Comparison of ENCODE assay signal across 36 cellular contexts in the genomic region with DNA sequence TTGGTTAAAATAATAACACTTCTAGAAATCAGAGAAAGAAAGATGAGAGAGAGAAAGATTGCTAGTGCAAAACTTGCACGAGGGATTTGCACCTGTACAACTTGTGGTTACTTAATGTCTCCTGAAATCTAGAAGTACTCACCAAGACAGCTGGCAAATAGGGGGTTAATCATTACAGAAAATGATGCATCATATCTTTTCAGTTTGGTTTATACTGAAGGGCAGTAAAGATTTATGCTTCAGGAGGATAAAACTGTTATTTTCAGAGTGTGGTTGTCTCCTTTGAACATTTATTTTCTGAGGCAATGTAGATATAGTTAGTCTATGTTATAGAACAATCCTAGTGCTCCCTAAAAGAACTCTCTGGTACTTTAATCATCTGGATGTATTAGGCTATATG. TPM values are rescaled to one million over a fixed set of nuclear protein-coding genes. Genes with fewer than 3 reads are reported as not detected.
DNase-seq lines count a peak whose midpoint lies in the region; ATAC-seq lines count a peak whose summit lies in the region.
"Had no signal": no experiment of that assay in that cellular context is flagged by ENCODE, and none has a peak within 500 bp of the region (broad histone marks: within the 10 kb centered on the region; RNA-seq: fewer than 3 reads in every experiment).

No MANE protein-coding gene starts in this region.

- DNase-seq in HT-29 (ENCODE audit: low spot score) = peak; percentile 44
- DNase-seq in stimulated activated CD4-positive, alpha-beta T cell treated with anti-CD3 and anti-CD28 coated beads, Interleukin-15, amount 100 ng/mL, for 24 hours = no peak
- no peak for DNase-seq in SIG-M5 (lab: John Stamatoyannopoulos, UW)
- DNase-seq in activated T-helper 2 cell treated with anti-CD3 and anti-CD28 coated beads, Interferon-gamma antibody, Interleukin-2, Interleukin-4, amounts not matched to agents 10 μg/mL and 5 μg/mL and 100 μg/mL, durations not matched to agents 14 hours and 24 hours and 36 hours (ENCODE audit: low spot score) = no peak
- DNase-seq in NCI-H2196 treated with DMSO at 0.1 percent for 48 hours (lab: John Stamatoyannopoulos, UW; ENCODE audit: unreplicated experiment) = no peak
- DNase-seq: activated CD4-positive, alpha-beta T cell treated with anti-CD3 and anti-CD28 coated beads for 36 hours; activated gamma-delta T cell treated with Interleukin-2 at 50 U/mL for 16 hours; activated naive CD8-positive, alpha-beta T cell treated with anti-CD3 and anti-CD28 coated beads, Interleukin-2, amount 50 U/mL, for 24 hours; activated T-cell treated with anti-CD3 and anti-CD28 coated beads for 4 hours; CD4-positive, alpha-beta memory T cell; cerebellar nuclear complex; DMS 273 treated with DMSO at 0.1 percent for 48 hours; dorsolateral prefrontal cortex; EL; Kasumi-1; left ventricle myocardium inferior; mesendoderm; naive B cell; NCI-H1436; right lobe of liver; RPMI8226; stimulated activated CD4-positive, alpha-beta T cell treated with anti-CD3 and anti-CD28 coated beads, Interleukin-12 subunit alpha, Interleukin-12 subunit beta, amount 100 ng/mL, for 4 hours; stimulated activated CD4-positive, alpha-beta T cell treated with anti-CD3 and anti-CD28 coated beads, Interleukin-4, amount 100 ng/mL, for 4 hours; stimulated activated naive B cell treated with anti-CD40 and anti-IgM and Interleukin-4, amounts not matched to agents 10 μg/mL and 1 μg/mL and 100 μg/mL, for 72 hours; upper lobe of right lung had no signal

- H3K4me3 Mint-ChIP-seq in activated T-helper 2 cell treated with anti-CD3 and anti-CD28 coated beads, Interferon-gamma antibody, Interleukin-2, Interleukin-4, amounts not matched to agents 10 μg/mL and 5 μg/mL and 100 μg/mL, durations not matched to agents 14 hours and 24 hours and 36 hours (ENCODE audit: low read depth) = no peak overlapping the region
- H3K4me3 Mint-ChIP-seq: activated CD4-positive, alpha-beta T cell treated with anti-CD3 and anti-CD28 coated beads for 36 hours; activated naive CD8-positive, alpha-beta T cell treated with anti-CD3 and anti-CD28 coated beads, Interleukin-2, amount 50 U/mL, for 24 hours; CD4-positive, alpha-beta memory T cell; naive B cell; stimulated activated naive B cell treated with anti-CD40 and anti-IgM and Interleukin-4, amounts not matched to agents 10 μg/mL and 1 μg/mL and 100 μg/mL, for 72 hours had no signal

- H3K36me3 Mint-ChIP-seq in activated T-helper 2 cell treated with anti-CD3 and anti-CD28 coated beads, Interferon-gamma antibody, Interleukin-2, Interleukin-4, amounts not matched to agents 10 μg/mL and 5 μg/mL and 100 μg/mL, durations not matched to agents 14 hours and 24 hours and 36 hours (ENCODE audit: low read depth) = no peaks in the 10 kb centered on the region
- H3K36me3 Mint-ChIP-seq: CD4-positive, alpha-beta memory T cell; naive B cell; stimulated activated naive B cell treated with anti-CD40 and anti-IgM and Interleukin-4, amounts not matched to agents 10 μg/mL and 1 μg/mL and 100 μg/mL, for 72 hours had no signal

- H3K27me3 Mint-ChIP-seq in activated T-helper 2 cell treated with anti-CD3 and anti-CD28 coated beads, Interferon-gamma antibody, Interleukin-2, Interleukin-4, amounts not matched to agents 10 μg/mL and 5 μg/mL and 100 μg/mL, durations not matched to agents 14 hours and 24 hours and 36 hours (ENCODE audit: low read depth) = no peaks in the 10 kb centered on the region
- H3K27me3 Mint-ChIP-seq: activated naive CD8-positive, alpha-beta T cell treated with anti-CD3 and anti-CD28 coated beads, Interleukin-2, amount 50 U/mL, for 24 hours had no signal

- H3K27ac Mint-ChIP-seq in activated T-helper 2 cell treated with anti-CD3 and anti-CD28 coated beads, Interferon-gamma antibody, Interleukin-2, Interleukin-4, amounts not matched to agents 10 μg/mL and 5 μg/mL and 100 μg/mL, durations not matched to agents 14 hours and 24 hours and 36 hours = no peak overlapping the region
- H3K27ac Mint-ChIP-seq: activated CD4-positive, alpha-beta T cell treated with anti-CD3 and anti-CD28 coated beads for 36 hours; activated naive CD8-positive, alpha-beta T cell treated with anti-CD3 and anti-CD28 coated beads, Interleukin-2, amount 50 U/mL, for 24 hours; CD4-positive, alpha-beta memory T cell; naive B cell; stimulated activated naive B cell treated with anti-CD40 and anti-IgM and Interleukin-4, amounts not matched to agents 10 μg/mL and 1 μg/mL and 100 μg/mL, for 72 hours had no signal

- H3K9me3 Mint-ChIP-seq in activated T-helper 2 cell treated with anti-CD3 and anti-CD28 coated beads, Interferon-gamma antibody, Interleukin-2, Interleukin-4, amounts not matched to agents 10 μg/mL and 5 μg/mL and 100 μg/mL, durations not matched to agents 14 hours and 24 hours and 36 hours = no peaks in the 10 kb centered on the region
- H3K9me3 Mint-ChIP-seq: activated naive CD8-positive, alpha-beta T cell treated with anti-CD3 and anti-CD28 coated beads, Interleukin-2, amount 50 U/mL, for 24 hours had no signal

- no peaks in the 10 kb centered on the region for H3K4me1 Mint-ChIP-seq in activated T-helper 2 cell treated with anti-CD3 and anti-CD28 coated beads, Interferon-gamma antibody, Interleukin-2, Interleukin-4, amounts not matched to agents 10 μg/mL and 5 μg/mL and 100 μg/mL, durations not matched to agents 14 hours and 24 hours and 36 hours (ENCODE audit: low read depth)
- H3K4me1 Mint-ChIP-seq: activated CD4-positive, alpha-beta T cell treated with anti-CD3 and anti-CD28 coated beads for 36 hours; activated naive CD8-positive, alpha-beta T cell treated with anti-CD3 and anti-CD28 coated beads, Interleukin-2, amount 50 U/mL, for 24 hours; CD4-positive, alpha-beta memory T cell; naive B cell; stimulated activated naive B cell treated with anti-CD40 and anti-IgM and Interleukin-4, amounts not matched to agents 10 μg/mL and 1 μg/mL and 100 μg/mL, for 72 hours had no signal

- peak; percentile 76 for ATAC-seq in GM18858 (IDR thresholded peaks at IDR 0.05; ENCODE audit: unreplicated experiment)
- peak; percentile 51 for ATAC-seq in GM19467 (IDR thresholded peaks at IDR 0.05; ENCODE audit: unreplicated experiment)
- peak; percentile 51 for ATAC-seq in HG02981 (IDR thresholded peaks at IDR 0.05; ENCODE audit: unreplicated experiment)
- ATAC-seq: activated CD4-positive, alpha-beta T cell treated with anti-CD3 and anti-CD28 coated beads for 36 hours; activated naive CD8-positive, alpha-beta T cell treated with anti-CD3 and anti-CD28 coated beads, Interleukin-2, amount 50 U/mL, for 24 hours; gastroesophageal sphincter; right lobe of liver; stimulated activated naive B cell treated with anti-CD40 and anti-IgM and Interleukin-4, amounts not matched to agents 10 μg/mL and 1 μg/mL and 100 μg/mL, for 72 hours; upper lobe of right lung had no signal

- intact Hi-C loops in activated T-helper 2 cell treated with anti-CD3 and anti-CD28 coated beads, Interferon-gamma antibody, Interleukin-2, Interleukin-4, amounts not matched to agents 10 μg/mL and 5 μg/mL and 100 μg/mL, durations not matched to agents 14 hours and 24 hours and 36 hours (cut with micrococcal nuclease) = no loop called here

RNA-seq across cellular contexts. Expression of a gene that starts 13.2 kb away (rescaled TPM):
- 2.7 and 3.7 TPM in 2 replicates for total RNA-seq in HT-29 (2014; rRNA removed; shearing (Covaris generic))
- total RNA-seq in activated T-helper 2 cell treated with anti-CD3 and anti-CD28 coated beads, Interferon-gamma antibody, Interleukin-2, Interleukin-4, amounts not matched to agents 10 μg/mL and 5 μg/mL and 100 μg/mL, durations not matched to agents 14 hours and 24 hours and 36 hours = not detected in 2 replicates
- total RNA-seq: A673; activated CD4-positive, alpha-beta T cell treated with anti-CD3 and anti-CD28 coated beads for 36 hours; CD4-positive, alpha-beta memory T cell; dorsolateral prefrontal cortex; endothelial cell of umbilical vein; fibroblast of lung; gastroesophageal sphincter; HepG2; left ventricle myocardium inferior; NCI-H460; posterior vena cava; right lobe of liver; T-helper 1 cell treated with Interleukin-12 subunit alpha and Interleukin-12 subunit beta and Interleukin-4 antibody, amounts not matched to agents 30 ng/mL and 1 ng/mL, for 36 hours; upper lobe of right lung had no signal
